In genomic region chr17:29179232-29180036, GRCh38 we compare ENCODE assay signal across 1 cellular context.
TF ChIP-seq lines count a peak whose summit lies in the region.

No MANE protein-coding gene starts in this region.

TF ChIP-seq in K562, 482 proteins besides CTCF, POLR2A, EP300 and RAD21 (continued from another document and continues in another):
- 0 out of 2 replicates have a peak, but pooled peaks have one; percentile 25 for TF ChIP-seq ZNF384 (IDR thresholded peaks at IDR 0.05; ENCODE audit: low read depth, low read length)
- no peak; the same call in 1 of the 2 replicates for TF ChIP-seq CBX5 (IDR thresholded peaks at IDR 0.05; ENCODE audit: borderline replicate concordance, low read depth)
- no peak for TF ChIP-seq JUNB (CRISPR knock-in tag; conservative IDR thresholded peaks at IDR 0.05)
- peak; percentile 88 for TF ChIP-seq MYC (IDR thresholded peaks at IDR 0.05; ENCODE audit: low read depth, low read length)
- TF ChIP-seq MYC (CRISPR knock-in tag; IDR thresholded peaks at IDR 0.05; ENCODE audit: borderline replicate concordance, low read depth), result no peak
- TF ChIP-seq CREB1 (IDR thresholded peaks at IDR 0.05), result peak; percentile 63
- TF ChIP-seq CREB1 (CRISPR knock-in tag; IDR thresholded peaks at IDR 0.05), result no peak
- no peak for TF ChIP-seq PATZ1 (CRISPR knock-in tag; IDR thresholded peaks at IDR 0.05; ENCODE audit: borderline replicate concordance)
- TF ChIP-seq SMARCA4 (IDR thresholded peaks at IDR 0.05), result peak; percentile 89
- peak; percentile 74 for TF ChIP-seq NEUROD1 (IDR thresholded peaks at IDR 0.05; ENCODE audit: borderline replicate concordance, low read depth, low read length, partially characterized antibody)
- TF ChIP-seq ETV6 (IDR thresholded peaks at IDR 0.05; ENCODE audit: borderline replicate concordance in 1 of 2, low read depth in 2 of 2, low read length in 1 of 2), result 0 out of 4 replicates have a peak, but pooled peaks of 1 of the 2 experiments have one; percentile 29
- TF ChIP-seq ETV6 (CRISPR knock-in tag; IDR thresholded peaks at IDR 0.05; ENCODE audit: borderline replicate concordance), result no peak
- no peak; the same call in 1 of the 2 replicates for TF ChIP-seq ATF1 (CRISPR knock-in tag; IDR thresholded peaks at IDR 0.05)
- TF ChIP-seq ATF1 (tag; IDR thresholded peaks at IDR 0.05), result peak; percentile 55
- no peak for TF ChIP-seq GTF3C2 (IDR thresholded peaks at IDR 0.05; ENCODE audit: borderline replicate concordance, extremely low read depth, insufficient read length)
- peak; percentile 83 for TF ChIP-seq ZEB2 (IDR thresholded peaks at IDR 0.05)
- TF ChIP-seq ZFP30 (CRISPR knock-in tag; IDR thresholded peaks at IDR 0.05; ENCODE audit: borderline replicate concordance), result no peak
- no peak for TF ChIP-seq DLX4 (CRISPR knock-in tag; IDR thresholded peaks at IDR 0.05)
- peak; percentile 83; the same call in 1 of the 2 replicates for TF ChIP-seq NKRF (IDR thresholded peaks at IDR 0.05; ENCODE audit: borderline replicate concordance)
- no peak for TF ChIP-seq GABPB2 (CRISPR knock-in tag; conservative IDR thresholded peaks at IDR 0.05)
- peak; percentile 89 for TF ChIP-seq BCOR (IDR thresholded peaks at IDR 0.05)
- TF ChIP-seq ATF3 (IDR thresholded peaks at IDR 0.05), result no peak
- TF ChIP-seq ATF3 (CRISPR knock-in tag; conservative IDR thresholded peaks at IDR 0.05), result no peak
- no peak for TF ChIP-seq ZNF668 (CRISPR knock-in tag; IDR thresholded peaks at IDR 0.05)
- no peak for TF ChIP-seq ZNF785 (CRISPR knock-in tag; IDR thresholded peaks at IDR 0.05)
- peak; percentile 95 for TF ChIP-seq DPF2 (IDR thresholded peaks at IDR 0.05)
- no peak for TF ChIP-seq ZBTB49 (CRISPR knock-in tag; IDR thresholded peaks at IDR 0.05; ENCODE audit: borderline replicate concordance)
- TF ChIP-seq NFRKB (IDR thresholded peaks at IDR 0.05; ENCODE audit: low read depth), result no peak
- TF ChIP-seq ZNF695 (CRISPR knock-in tag; IDR thresholded peaks at IDR 0.05), result no peak
- peak; percentile 59 for TF ChIP-seq CXXC5 (CRISPR knock-in tag; IDR thresholded peaks at IDR 0.05)
- peak; percentile 54 to 98; a peak in 3 of 4 replicates for TF ChIP-seq HDAC1 (IDR thresholded peaks at IDR 0.05)
- TF ChIP-seq RFX1 (IDR thresholded peaks at IDR 0.05), result no peak
- TF ChIP-seq MLLT1 (IDR thresholded peaks at IDR 0.05), result peak in 1 of 2 experiments; percentile 59; a peak in 1 of 4 replicates
- TF ChIP-seq ZNF512 (tag; IDR thresholded peaks at IDR 0.05), result no peak
- TF ChIP-seq TRIM28 (IDR thresholded peaks at IDR 0.05), result no peak
- no peak for TF ChIP-seq BMI1 (IDR thresholded peaks at IDR 0.05; ENCODE audit: low read length)
- TF ChIP-seq ZBTB7A (IDR thresholded peaks at IDR 0.05; ENCODE audit: borderline replicate concordance, control insufficient read depth, low read depth, low read length), result peak; percentile 85
- TF ChIP-seq DNMT1 (IDR thresholded peaks at IDR 0.05), result no peak
- TF ChIP-seq ATF6 (CRISPR knock-in tag; IDR thresholded peaks at IDR 0.05), result no peak
- no peak for TF ChIP-seq E2F5 (CRISPR knock-in tag; IDR thresholded peaks at IDR 0.05)
- TF ChIP-seq CBFB (CRISPR knock-in tag; IDR thresholded peaks at IDR 0.05), result no peak
- no peak for TF ChIP-seq SAFB (IDR thresholded peaks at IDR 0.05; ENCODE audit: borderline replicate concordance, low read depth, low read length)
- TF ChIP-seq TEAD2 (tag; IDR thresholded peaks at IDR 0.05), result no peak
- TF ChIP-seq LARP7 (IDR thresholded peaks at IDR 0.05), result no peak
- TF ChIP-seq TAF1 (IDR thresholded peaks at IDR 0.05; ENCODE audit: control insufficient read depth, extremely low read depth, insufficient read depth, low read length, severe bottlenecking), result peak; percentile 55
- TF ChIP-seq ZBTB33 (CRISPR knock-in tag; IDR thresholded peaks at IDR 0.05), result no peak
